In the genomic region with DNA sequence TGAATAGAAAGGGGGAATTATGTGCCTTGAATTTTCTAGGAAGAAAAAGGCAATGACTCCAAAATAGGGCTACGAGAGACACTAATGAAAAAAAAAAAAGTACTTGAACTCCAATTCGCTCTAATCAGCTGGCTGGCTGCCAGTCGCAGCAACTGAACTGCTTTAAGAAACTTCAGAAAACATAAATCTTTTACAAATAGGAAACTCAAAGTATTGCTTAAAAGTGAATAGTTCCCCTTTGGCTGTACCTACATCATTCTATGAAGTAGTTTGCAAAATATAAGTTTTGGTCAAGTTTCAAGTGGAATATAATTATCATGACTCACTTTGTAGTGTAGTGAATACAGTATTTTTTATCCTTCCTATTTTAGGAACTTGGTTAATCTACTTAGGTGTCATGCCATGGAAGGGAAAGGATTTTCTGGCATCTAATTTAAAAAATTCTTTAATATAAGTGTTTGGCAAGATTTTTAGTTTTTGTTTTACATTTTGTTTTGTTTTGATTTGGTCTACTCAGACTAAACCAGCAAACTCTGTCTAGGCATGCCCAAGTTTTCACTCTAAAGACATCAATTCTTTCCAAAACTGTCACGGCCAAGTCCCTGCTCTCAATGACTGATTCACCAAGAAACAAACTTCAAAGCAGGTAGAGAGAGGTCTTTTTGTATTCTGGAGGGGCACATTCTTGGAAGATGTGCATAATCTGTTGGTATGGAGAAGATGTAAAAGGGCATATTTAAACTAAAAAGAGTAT, we compare ENCODE assay signal across 18 cellular contexts.
DNase-seq lines count a peak whose midpoint lies in the region; ATAC-seq and TF ChIP-seq lines count a peak whose summit lies in the region.
"Had no signal": no experiment of that assay in that cellular context is flagged by ENCODE, and none has a peak within 500 bp of the region (broad histone marks: within the 10 kb centered on the region; RNA-seq: fewer than 3 reads in every experiment).

No MANE protein-coding gene starts in this region.

- no peaks in the 10 kb centered on the region for H3K9me3 Mint-ChIP-seq in mesothelial cell of epicardium
- H3K9me3 Mint-ChIP-seq in activated T-helper 1 cell treated with anti-CD3 and anti-CD28 coated beads, Interleukin-12 subunit alpha, Interleukin-12 subunit beta, Interleukin-2, Interleukin-4 antibody, amounts not matched to agents 30 ng/mL and 10 ng/mL and 1 ng/mL, durations not matched to agents 14 hours and 24 hours and 36 hours, result no peaks in the 10 kb centered on the region
- no peaks in the 10 kb centered on the region for H3K9me3 Mint-ChIP-seq in activated naive CD4-positive, alpha-beta T cell treated with anti-CD3 and anti-CD28 coated beads, Interleukin-2, amount 50 U/mL, for 72 hours
- H3K9me3 Mint-ChIP-seq: T-helper 1 cell treated with Interleukin-12 subunit alpha and Interleukin-12 subunit beta and Interleukin-4 antibody, amounts not matched to agents 30 μg/mL and 1 μg/mL, for 36 hours had no signal

- no peak for ATAC-seq in activated naive CD4-positive, alpha-beta T cell treated with anti-CD3 and anti-CD28 coated beads, Interleukin-2, amount 50 U/mL, for 72 hours
- ATAC-seq: HepG2 had no signal

- no peak overlapping the region for H3K4me3 ChIP-seq in HL-60 (replicated peaks; ENCODE audit: insufficient read depth, low read length)
- H3K4me3 ChIP-seq: BLaER1, dorsolateral prefrontal cortex, tibial artery had no signal

- H3K27me3 ChIP-seq in HL-60 (ENCODE audit: insufficient read depth, poor library complexity, severe bottlenecking), result peaks cover 3% of the 10 kb centered on the region
- H3K27me3 ChIP-seq: BLaER1, dorsolateral prefrontal cortex, tibial artery had no signal

- H3K27me3 Mint-ChIP-seq in mesothelial cell of epicardium (ENCODE audit: low read depth), result no peaks in the 10 kb centered on the region
- no peaks in the 10 kb centered on the region for H3K27me3 Mint-ChIP-seq in activated T-helper 1 cell treated with anti-CD3 and anti-CD28 coated beads, Interleukin-12 subunit alpha, Interleukin-12 subunit beta, Interleukin-2, Interleukin-4 antibody, amounts not matched to agents 30 ng/mL and 10 ng/mL and 1 ng/mL, durations not matched to agents 14 hours and 24 hours and 36 hours (ENCODE audit: insufficient read depth)
- H3K27me3 Mint-ChIP-seq: progenitor cell of endocrine pancreas had no signal

- TF ChIP-seq CTCF in HL-60 (IDR thresholded peaks at IDR 0.05; ENCODE audit: insufficient read depth, low read length) (no peak), mesothelial cell of epicardium (IDR thresholded peaks at IDR 0.05; ENCODE audit: unreplicated experiment) (no peak)

- H3K4me1 Mint-ChIP-seq in mesothelial cell of epicardium, result peaks cover 26% of the 10 kb centered on the region
- no peaks in the 10 kb centered on the region for H3K4me1 Mint-ChIP-seq in activated T-helper 1 cell treated with anti-CD3 and anti-CD28 coated beads, Interleukin-12 subunit alpha, Interleukin-12 subunit beta, Interleukin-2, Interleukin-4 antibody, amounts not matched to agents 30 ng/mL and 10 ng/mL and 1 ng/mL, durations not matched to agents 14 hours and 24 hours and 36 hours (ENCODE audit: low read depth)

- intact Hi-C loops in activated T-helper 1 cell treated with anti-CD3 and anti-CD28 coated beads, Interleukin-12 subunit alpha, Interleukin-12 subunit beta, Interleukin-2, Interleukin-4 antibody, amounts not matched to agents 30 ng/mL and 10 ng/mL and 1 ng/mL, durations not matched to agents 14 hours and 24 hours and 36 hours (cut with micrococcal nuclease), result no loop called here

- H3K27ac ChIP-seq in HL-60 (replicated peaks), result no peak overlapping the region
- H3K27ac ChIP-seq: BLaER1, dorsolateral prefrontal cortex, tibial artery had no signal

- DNase-seq in EH (ENCODE audit: low read depth) (peak; percentile 9), HL-60 (ENCODE audit: low read depth in 1 of 2, low spot score in 1 of 2) (peak; percentile 7 to 15), astrocyte of the hippocampus (ENCODE audit: low read depth, low spot score) (peak; percentile 65), mesothelial cell of epicardium (ENCODE audit: low spot score in 2 of 2, unreplicated experiment in 2 of 2) (peak; percentile 36 to 62), NCI-H510A (lab: John Stamatoyannopoulos, UW) (no peak), RKO (ENCODE audit: low spot score) (no peak)
- no peak for DNase-seq in activated T-helper 1 cell treated with anti-CD3 and anti-CD28 coated beads, Interleukin-12 subunit alpha, Interleukin-12 subunit beta, Interleukin-2, Interleukin-4 antibody, amounts not matched to agents 30 ng/mL and 10 ng/mL and 1 ng/mL, durations not matched to agents 14 hours and 24 hours and 36 hours (ENCODE audit: low spot score)
- DNase-seq in activated naive CD4-positive, alpha-beta T cell treated with anti-CD3 and anti-CD28 coated beads, Interleukin-2, amount 50 U/mL, for 72 hours (ENCODE audit: low spot score in 2 of 2), result no peak
- DNase-seq: activated CD4-positive, alpha-beta T cell treated with anti-CD3 and anti-CD28 coated beads for 48 hours; dorsolateral prefrontal cortex; foreskin melanocyte; NCI-H1092 treated with DMSO at 0.1 percent for 48 hours; NCI-H2227 treated with DMSO at 0.1 percent for 48 hours; tibial artery had no signal

- no peak overlapping the region for H3K4me3 Mint-ChIP-seq in mesothelial cell of epicardium
- H3K4me3 Mint-ChIP-seq in activated T-helper 1 cell treated with anti-CD3 and anti-CD28 coated beads, Interleukin-12 subunit alpha, Interleukin-12 subunit beta, Interleukin-2, Interleukin-4 antibody, amounts not matched to agents 30 ng/mL and 10 ng/mL and 1 ng/mL, durations not matched to agents 14 hours and 24 hours and 36 hours, result no peak overlapping the region
- H3K4me3 Mint-ChIP-seq: T-helper 1 cell treated with Interleukin-12 subunit alpha and Interleukin-12 subunit beta and Interleukin-4 antibody, amounts not matched to agents 30 μg/mL and 1 μg/mL, for 36 hours had no signal

- H3K27ac Mint-ChIP-seq in mesothelial cell of epicardium, result peak overlapping the region; percentile 37
- H3K27ac Mint-ChIP-seq in activated T-helper 1 cell treated with anti-CD3 and anti-CD28 coated beads, Interleukin-12 subunit alpha, Interleukin-12 subunit beta, Interleukin-2, Interleukin-4 antibody, amounts not matched to agents 30 ng/mL and 10 ng/mL and 1 ng/mL, durations not matched to agents 14 hours and 24 hours and 36 hours, result no peak overlapping the region
- H3K27ac Mint-ChIP-seq in activated naive CD4-positive, alpha-beta T cell treated with anti-CD3 and anti-CD28 coated beads, Interleukin-2, amount 50 U/mL, for 72 hours, result no peak overlapping the region
- H3K27ac Mint-ChIP-seq: progenitor cell of endocrine pancreas; T-helper 1 cell treated with Interleukin-12 subunit alpha and Interleukin-12 subunit beta and Interleukin-4 antibody, amounts not matched to agents 30 μg/mL and 1 μg/mL, for 36 hours had no signal

- H3K36me3 Mint-ChIP-seq in mesothelial cell of epicardium, result no peaks in the 10 kb centered on the region
- H3K36me3 Mint-ChIP-seq in activated T-helper 1 cell treated with anti-CD3 and anti-CD28 coated beads, Interleukin-12 subunit alpha, Interleukin-12 subunit beta, Interleukin-2, Interleukin-4 antibody, amounts not matched to agents 30 ng/mL and 10 ng/mL and 1 ng/mL, durations not matched to agents 14 hours and 24 hours and 36 hours (ENCODE audit: low read depth), result no peaks in the 10 kb centered on the region
- no peaks in the 10 kb centered on the region for H3K36me3 Mint-ChIP-seq in activated naive CD4-positive, alpha-beta T cell treated with anti-CD3 and anti-CD28 coated beads, Interleukin-2, amount 50 U/mL, for 72 hours

Comparison
In these comparisons a context has a peak if more than half of its experiments do, and no peak if none do; other contexts are left out.
1. DNase-seq: peak in EH (single experiment), HL-60 (2 of 2), astrocyte of the hippocampus (single experiment) and mesothelial cell of epicardium (2 of 2); none in NCI-H510A (single experiment), activated T-helper 1 cell treated with anti-CD3 and anti-CD28 coated beads, Interleukin-12 subunit alpha, Interleukin-12 subunit beta, Interleukin-2, Interleukin-4 antibody, amounts not matched to agents 30 ng/mL and 10 ng/mL and 1 ng/mL, durations not matched to agents 14 hours and 24 hours and 36 hours (single experiment), RKO (single experiment) and activated naive CD4-positive, alpha-beta T cell treated with anti-CD3 and anti-CD28 coated beads, Interleukin-2, amount 50 U/mL, for 72 hours (0 of 2).